Comparison of ENCODE assay signal across 2 cellular contexts in the genomic region with DNA sequence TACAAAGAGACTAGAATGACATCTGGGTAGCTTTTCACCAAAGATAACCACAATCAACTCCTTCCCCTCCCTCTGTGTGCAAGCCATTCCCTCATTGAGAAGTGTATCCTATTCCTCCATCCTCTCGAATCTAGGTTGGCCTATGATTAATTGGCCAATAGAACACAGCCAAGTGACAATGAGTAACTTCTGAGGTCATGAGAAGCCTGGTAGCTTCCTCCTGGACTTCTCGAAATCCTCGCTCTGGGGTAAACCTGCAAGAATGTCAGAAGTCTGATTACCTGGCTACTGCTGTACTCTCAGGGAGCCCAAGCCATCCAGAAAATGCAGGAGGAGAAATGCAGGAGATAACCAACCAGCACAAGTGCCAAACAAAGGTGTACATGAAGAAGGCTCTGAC.
TF ChIP-seq lines count a peak whose summit lies in the region.

No MANE protein-coding gene starts in this region.

TF ChIP-seq in GM23338, 12 proteins besides CTCF, POLR2A, EP300 and RAD21:
- TF ChIP-seq, protein P1, sequence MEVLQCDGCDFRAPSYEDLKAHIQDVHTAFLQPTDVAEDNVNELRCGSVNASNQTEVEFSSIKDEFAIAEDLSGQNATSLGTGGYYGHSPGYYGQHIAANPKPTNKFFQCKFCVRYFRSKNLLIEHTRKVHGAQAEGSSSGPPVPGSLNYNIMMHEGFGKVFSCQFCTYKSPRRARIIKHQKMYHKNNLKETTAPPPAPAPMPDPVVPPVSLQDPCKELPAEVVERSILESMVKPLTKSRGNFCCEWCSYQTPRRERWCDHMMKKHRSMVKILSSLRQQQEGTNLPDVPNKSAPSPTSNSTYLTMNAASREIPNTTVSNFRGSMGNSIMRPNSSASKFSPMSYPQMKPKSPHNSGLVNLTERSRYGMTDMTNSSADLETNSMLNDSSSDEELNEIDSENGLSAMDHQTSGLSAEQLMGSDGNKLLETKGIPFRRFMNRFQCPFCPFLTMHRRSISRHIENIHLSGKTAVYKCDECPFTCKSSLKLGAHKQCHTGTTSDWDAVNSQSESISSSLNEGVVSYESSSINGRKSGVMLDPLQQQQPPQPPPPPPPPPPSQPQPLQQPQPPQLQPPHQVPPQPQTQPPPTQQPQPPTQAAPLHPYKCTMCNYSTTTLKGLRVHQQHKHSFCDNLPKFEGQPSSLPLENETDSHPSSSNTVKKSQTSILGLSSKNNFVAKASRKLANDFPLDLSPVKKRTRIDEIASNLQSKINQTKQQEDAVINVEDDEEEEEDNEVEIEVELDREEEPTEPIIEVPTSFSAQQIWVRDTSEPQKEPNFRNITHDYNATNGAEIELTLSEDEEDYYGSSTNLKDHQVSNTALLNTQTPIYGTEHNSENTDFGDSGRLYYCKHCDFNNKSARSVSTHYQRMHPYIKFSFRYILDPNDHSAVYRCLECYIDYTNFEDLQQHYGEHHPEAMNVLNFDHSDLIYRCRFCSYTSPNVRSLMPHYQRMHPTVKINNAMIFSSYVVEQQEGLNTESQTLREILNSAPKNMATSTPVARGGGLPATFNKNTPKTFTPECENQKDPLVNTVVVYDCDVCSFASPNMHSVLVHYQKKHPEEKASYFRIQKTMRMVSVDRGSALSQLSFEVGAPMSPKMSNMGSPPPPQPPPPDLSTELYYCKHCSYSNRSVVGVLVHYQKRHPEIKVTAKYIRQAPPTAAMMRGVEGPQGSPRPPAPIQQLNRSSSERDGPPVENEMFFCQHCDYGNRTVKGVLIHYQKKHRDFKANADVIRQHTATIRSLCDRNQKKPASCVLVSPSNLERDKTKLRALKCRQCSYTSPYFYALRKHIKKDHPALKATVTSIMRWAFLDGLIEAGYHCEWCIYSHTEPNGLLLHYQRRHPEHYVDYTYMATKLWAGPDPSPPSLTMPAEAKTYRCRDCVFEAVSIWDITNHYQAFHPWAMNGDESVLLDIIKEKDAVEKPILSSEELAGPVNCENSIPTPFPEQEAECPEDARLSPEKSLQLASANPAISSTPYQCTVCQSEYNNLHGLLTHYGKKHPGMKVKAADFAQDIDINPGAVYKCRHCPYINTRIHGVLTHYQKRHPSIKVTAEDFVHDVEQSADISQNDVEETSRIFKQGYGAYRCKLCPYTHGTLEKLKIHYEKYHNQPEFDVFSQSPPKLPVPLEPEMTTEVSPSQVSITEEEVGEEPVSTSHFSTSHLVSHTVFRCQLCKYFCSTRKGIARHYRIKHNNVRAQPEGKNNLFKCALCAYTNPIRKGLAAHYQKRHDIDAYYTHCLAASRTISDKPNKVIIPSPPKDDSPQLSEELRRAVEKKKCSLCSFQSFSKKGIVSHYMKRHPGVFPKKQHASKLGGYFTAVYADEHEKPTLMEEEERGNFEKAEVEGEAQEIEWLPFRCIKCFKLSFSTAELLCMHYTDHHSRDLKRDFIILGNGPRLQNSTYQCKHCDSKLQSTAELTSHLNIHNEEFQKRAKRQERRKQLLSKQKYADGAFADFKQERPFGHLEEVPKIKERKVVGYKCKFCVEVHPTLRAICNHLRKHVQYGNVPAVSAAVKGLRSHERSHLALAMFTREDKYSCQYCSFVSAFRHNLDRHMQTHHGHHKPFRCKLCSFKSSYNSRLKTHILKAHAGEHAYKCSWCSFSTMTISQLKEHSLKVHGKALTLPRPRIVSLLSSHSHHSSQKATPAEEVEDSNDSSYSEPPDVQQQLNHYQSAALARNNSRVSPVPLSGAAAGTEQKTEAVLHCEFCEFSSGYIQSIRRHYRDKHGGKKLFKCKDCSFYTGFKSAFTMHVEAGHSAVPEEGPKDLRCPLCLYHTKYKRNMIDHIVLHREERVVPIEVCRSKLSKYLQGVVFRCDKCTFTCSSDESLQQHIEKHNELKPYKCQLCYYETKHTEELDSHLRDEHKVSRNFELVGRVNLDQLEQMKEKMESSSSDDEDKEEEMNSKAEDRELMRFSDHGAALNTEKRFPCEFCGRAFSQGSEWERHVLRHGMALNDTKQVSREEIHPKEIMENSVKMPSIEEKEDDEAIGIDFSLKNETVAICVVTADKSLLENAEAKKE (CRISPR knock-in tag; IDR thresholded peaks at IDR 0.05), result no peak
- no peak for TF ChIP-seq STAT1 (IDR thresholded peaks at IDR 0.05; ENCODE audit: unreplicated experiment)
- TF ChIP-seq CREB1 (CRISPR knock-in tag; IDR thresholded peaks at IDR 0.05; ENCODE audit: low read depth), result no peak
- TF ChIP-seq, protein P2, sequence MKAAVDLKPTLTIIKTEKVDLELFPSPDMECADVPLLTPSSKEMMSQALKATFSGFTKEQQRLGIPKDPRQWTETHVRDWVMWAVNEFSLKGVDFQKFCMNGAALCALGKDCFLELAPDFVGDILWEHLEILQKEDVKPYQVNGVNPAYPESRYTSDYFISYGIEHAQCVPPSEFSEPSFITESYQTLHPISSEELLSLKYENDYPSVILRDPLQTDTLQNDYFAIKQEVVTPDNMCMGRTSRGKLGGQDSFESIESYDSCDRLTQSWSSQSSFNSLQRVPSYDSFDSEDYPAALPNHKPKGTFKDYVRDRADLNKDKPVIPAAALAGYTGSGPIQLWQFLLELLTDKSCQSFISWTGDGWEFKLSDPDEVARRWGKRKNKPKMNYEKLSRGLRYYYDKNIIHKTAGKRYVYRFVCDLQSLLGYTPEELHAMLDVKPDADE (IDR thresholded peaks at IDR 0.05), result no peak
- no peak for TF ChIP-seq ZNF331 (CRISPR knock-in tag; IDR thresholded peaks at IDR 0.05; ENCODE audit: low read depth)
- no peak for TF ChIP-seq NANOG (IDR thresholded peaks at IDR 0.05; ENCODE audit: borderline replicate concordance)
- no peak for TF ChIP-seq POLR2AphosphoS5 (IDR thresholded peaks at IDR 0.05; ENCODE audit: low read depth)

TF ChIP-seq in SK-N-SH, 30 proteins besides CTCF, POLR2A, EP300 and RAD21 (continued from another document):
- TF ChIP-seq CHD2 (IDR thresholded peaks at IDR 0.05; ENCODE audit: low read length, partially characterized antibody) (no peak), TEAD4 (IDR thresholded peaks at IDR 0.05; ENCODE audit: borderline replicate concordance, insufficient read depth) (no peak), FOXM1 (IDR thresholded peaks at IDR 0.05; ENCODE audit: low read depth) (no peak), GABPA (IDR thresholded peaks at IDR 0.05; ENCODE audit: low read depth) (no peak)
